17 cellular contexts compared by ENCODE assay signal in the genomic region with DNA sequence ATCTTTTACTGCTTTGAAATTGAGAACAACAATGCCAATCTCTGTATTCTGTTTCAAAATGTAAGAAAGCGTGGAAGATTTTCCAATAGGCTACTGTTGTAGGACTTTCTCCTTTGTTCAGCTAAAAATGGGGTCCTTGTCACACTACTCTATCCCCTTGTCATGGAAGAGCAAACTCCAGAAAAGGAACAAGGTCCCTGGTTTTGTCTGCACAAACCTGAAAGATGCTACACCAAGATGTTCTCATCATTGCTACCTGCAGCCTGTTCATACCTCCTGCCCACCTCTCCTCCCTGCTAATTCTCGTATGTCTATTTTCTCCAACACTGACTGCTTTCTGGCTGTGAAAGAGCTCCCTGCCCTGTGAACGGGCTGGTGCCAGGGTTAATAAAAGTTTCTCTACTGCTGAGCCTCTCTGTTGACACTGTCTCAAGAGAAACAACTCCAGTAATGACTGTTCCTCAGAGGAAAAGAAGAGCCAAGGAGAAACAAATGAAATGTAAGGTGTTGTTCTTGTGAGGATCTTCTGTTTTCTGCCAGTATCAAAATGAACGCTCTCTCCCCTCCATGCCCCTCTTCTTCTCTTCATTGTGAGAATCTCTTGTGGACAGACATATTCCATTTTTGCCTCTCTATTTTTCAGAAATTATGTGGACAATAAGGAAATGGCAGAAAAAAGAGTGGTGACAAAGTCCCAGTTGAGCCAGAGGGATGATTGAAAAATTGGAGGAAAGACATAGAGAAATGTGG.
DNase-seq lines count a peak whose midpoint lies in the region; ATAC-seq, FAIRE-seq and TF ChIP-seq lines count a peak whose summit lies in the region.
"Had no signal": no experiment of that assay in that cellular context is flagged by ENCODE, and none has a peak within 500 bp of the region (broad histone marks: within the 10 kb centered on the region; RNA-seq: fewer than 3 reads in every experiment).

No MANE protein-coding gene starts in this region.

- peaks cover 31% of the 10 kb centered on the region for H3K4me1 Mint-ChIP-seq in progenitor cell of endocrine pancreas (ENCODE audit: low read depth)

- no peak overlapping the region for H3K4me3 ChIP-seq in Panc1 (ENCODE audit: low read depth in 2 of 2, low read length in 2 of 2)

- H3K27me3 Mint-ChIP-seq in progenitor cell of endocrine pancreas: no peaks in the 10 kb centered on the region

- no TSS peak for BruUV-seq in Panc1 (replicated peaks; lab: Mats Ljungman, UMichigan)

- no peaks in the 10 kb centered on the region for H3K9me3 Mint-ChIP-seq in progenitor cell of endocrine pancreas (ENCODE audit: low read depth)

- no peak overlapping the region for H3K4me3 Mint-ChIP-seq in progenitor cell of endocrine pancreas (ENCODE audit: low read depth)

- POLR2A ChIA-PET in Panc1 (lab: Charles Lee): no interaction called here

- TF ChIP-seq CTCF in Panc1 (IDR thresholded peaks at IDR 0.05) (no peak), progenitor cell of endocrine pancreas (IDR thresholded peaks at IDR 0.05; ENCODE audit: unreplicated experiment) (no peak)

- H3K4me1 ChIP-seq in Panc1 (ENCODE audit: control insufficient read depth, insufficient read depth, low read length): no peaks in the 10 kb centered on the region

- DNase-seq in GM18507 (ENCODE audit: extremely low spot score, insufficient read length, low read depth): no peak
- no peak for DNase-seq in Panc1 (ENCODE audit: low read depth, low spot score)
- DNase-seq in left colon: no peak
- no peak for DNase-seq in progenitor cell of endocrine pancreas (ENCODE audit: low spot score, unreplicated experiment)
- no peak for DNase-seq in effector CD4-positive, alpha-beta T cell
- no peak for DNase-seq in mucosa of gallbladder (ENCODE audit: low spot score)
- DNase-seq: H7, KBM-7, NCI-H1105 treated with DMSO at 0.1 percent for 48 hours, NCI-H146, NCI-H2029, NCI-H446 treated with DMSO at 0.1 percent for 48 hours, NCI-H526 treated with DMSO at 0.1 percent for 48 hours, SHP77 treated with DMSO at 0.1 percent for 48 hours had no signal

- H3K27me3 ChIP-seq in Panc1 (ENCODE audit: control insufficient read depth, insufficient read depth, low read length): no peaks in the 10 kb centered on the region

- H3K9me3 ChIP-seq in Panc1 (ENCODE audit: control insufficient read depth, insufficient read depth, low read depth, low read length): no peaks in the 10 kb centered on the region

- H3K27ac ChIP-seq in Panc1 (ENCODE audit: low read length): peak overlapping the region; percentile 35; the same call in 1 of the 2 replicates
- H3K27ac ChIP-seq: RWPE1 had no signal

- FAIRE-seq in GM18507 (lab: Jason Lieb, UNC): peak; percentile 29
- FAIRE-seq: HepG2 had no signal

- intact Hi-C loops in Panc1 (cut with micrococcal nuclease; ENCODE audit: unreplicated experiment) (no loop called here), left colon (cut with DNase I, micrococcal nuclease) (no loop called here)

- in situ Hi-C loops in Panc1 (cut with HindIII; ENCODE audit: low pct_unique_long_range_greater_than_20kb, low sequenced_read_pairs): no loop called here

- CTCF ChIA-PET in Panc1 (lab: Charles Lee): no interaction called here

- H3K27ac Mint-ChIP-seq in progenitor cell of endocrine pancreas: peak overlapping the region; percentile 62

- no peaks in the 10 kb centered on the region for H3K36me3 Mint-ChIP-seq in progenitor cell of endocrine pancreas (ENCODE audit: insufficient read depth)

- H3K36me3 ChIP-seq in Panc1 (ENCODE audit: control insufficient read depth, insufficient read depth, low read length): no peaks in the 10 kb centered on the region

- no peak for ATAC-seq in Panc1
- ATAC-seq in left colon: peak; percentile 77
- ATAC-seq in GM18511 (IDR thresholded peaks at IDR 0.05; ENCODE audit: unreplicated experiment): no peak
